In the genomic region with DNA sequence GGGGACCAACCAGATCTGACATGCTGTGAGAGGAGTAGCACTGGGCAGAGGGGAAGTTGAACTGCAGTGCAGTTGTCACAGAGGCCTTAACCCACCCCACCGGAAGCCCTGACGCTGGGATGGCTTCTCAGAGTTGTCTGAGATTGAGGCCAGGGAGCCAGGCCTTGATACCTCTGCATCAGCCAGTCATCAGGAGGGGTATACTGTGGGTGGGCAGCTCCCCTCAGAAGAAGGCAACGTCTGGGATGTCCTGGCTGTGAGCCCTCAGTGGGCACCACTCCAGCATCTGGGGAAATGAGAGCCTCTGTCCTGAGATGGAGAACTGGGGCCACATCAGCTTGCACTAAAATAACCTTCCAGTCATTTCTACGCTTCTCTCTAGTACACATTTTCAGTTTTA, we compare ENCODE assay signal across 14 cellular contexts.
DNase-seq lines count a peak whose midpoint lies in the region; ATAC-seq lines count a peak whose summit lies in the region.
"Had no signal": no experiment of that assay in that cellular context is flagged by ENCODE, and none has a peak within 500 bp of the region (broad histone marks: within the 10 kb centered on the region; RNA-seq: fewer than 3 reads in every experiment).

No MANE protein-coding gene starts in this region.

- ATAC-seq in GM21515 (IDR thresholded peaks at IDR 0.05; ENCODE audit: unreplicated experiment) (peak; percentile 61), HG03442 (IDR thresholded peaks at IDR 0.05; ENCODE audit: unreplicated experiment) (peak; percentile 61)

- peak; percentile 2 for DNase-seq in NOMO-1 treated with DMSO at 0.1 percent for 48 hours (lab: John Stamatoyannopoulos, UW; ENCODE audit: unreplicated experiment)
- no peak for DNase-seq in NOMO-1 treated with dmso at 0.1 percent for 144 hours (lab: John Stamatoyannopoulos, UW; ENCODE audit: unreplicated experiment)
- peak; percentile 37 for DNase-seq in pons (ENCODE audit: low spot score)
- no peak for DNase-seq in LoVo (ENCODE audit: low spot score)
- no peak for DNase-seq in activated naive CD4-positive, alpha-beta T cell (lab: John Stamatoyannopoulos, UW)
- no peak for DNase-seq in NCI-H187 (lab: John Stamatoyannopoulos, UW)
- DNase-seq: activated CD4-positive, alpha-beta T cell treated with anti-CD3 and anti-CD28 coated beads, Interleukin-2, amount 50 U/mL, for 1 hour; CD4-positive, CD25-positive, alpha-beta regulatory T cell; GOT3; NCI-H1436; sigmoid colon; stimulated activated CD8-positive, alpha-beta memory T cell treated with anti-CD3 and anti-CD28 coated beads, Interleukin-4, amount 100 ng/mL, for 48 hours had no signal

Comparison
In these comparisons a context has a peak if more than half of its experiments do, and no peak if none do; other contexts are left out.
1. DNase-seq: peak in NOMO-1 treated with DMSO at 0.1 percent for 48 hours (single experiment) and pons (single experiment); none in NOMO-1 treated with dmso at 0.1 percent for 144 hours (single experiment), LoVo (single experiment), activated naive CD4-positive, alpha-beta T cell (0 of 4) and NCI-H187 (0 of 2).